In the genomic region with DNA sequence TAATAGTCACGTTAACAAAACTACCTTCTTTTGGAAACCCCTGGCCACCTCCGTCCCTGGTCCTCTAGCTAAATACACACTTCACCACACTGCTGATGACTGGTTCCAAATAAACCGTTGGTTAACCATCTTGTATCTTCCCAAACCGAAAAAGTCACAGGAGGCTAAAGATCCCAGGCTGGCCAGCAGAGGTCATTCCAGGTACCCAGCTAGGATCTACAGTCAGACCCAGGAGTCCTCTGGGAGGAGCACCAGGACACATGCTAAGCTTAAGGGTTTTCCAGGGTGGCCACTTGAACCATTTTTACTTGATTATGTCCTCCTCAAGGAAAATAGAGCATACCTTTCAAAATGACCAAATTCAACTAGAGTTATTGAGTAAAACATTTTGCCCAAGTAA, we compare ENCODE assay signal across 11 cellular contexts.
DNase-seq lines count a peak whose midpoint lies in the region; ATAC-seq and TF ChIP-seq lines count a peak whose summit lies in the region.
"Had no signal": no experiment of that assay in that cellular context is flagged by ENCODE, and none has a peak within 500 bp of the region (broad histone marks: within the 10 kb centered on the region; RNA-seq: fewer than 3 reads in every experiment).

No MANE protein-coding gene starts in this region.

- H3K27me3 ChIP-seq in CD4-positive, alpha-beta T cell (ENCODE audit: control insufficient read depth, insufficient read depth, low read length), result no peaks in the 10 kb centered on the region

- no peak for TF ChIP-seq EP300 in Ishikawa (IDR thresholded peaks at IDR 0.05; ENCODE audit: borderline replicate concordance)

- peak overlapping the region; percentile 99 for H3K27ac Mint-ChIP-seq in CD4-positive, alpha-beta T cell
- H3K27ac Mint-ChIP-seq in naive B cell, result peak overlapping the region; percentile 93 to 97 (median 96)
- H3K27ac Mint-ChIP-seq: nephron progenitor cell had no signal

- H3K9me3 ChIP-seq in CD4-positive, alpha-beta T cell (ENCODE audit: control insufficient read depth, low read length), result no peaks in the 10 kb centered on the region

- H3K27ac ChIP-seq in CD4-positive, alpha-beta T cell (ENCODE audit: low read depth, low read length), result peak overlapping the region; percentile 94

- peak; percentile 60 for TF ChIP-seq RAD21 in Ishikawa (IDR thresholded peaks at IDR 0.05; ENCODE audit: low read depth)

- H3K4me1 Mint-ChIP-seq in CD4-positive, alpha-beta T cell (ENCODE audit: low read depth), result peaks cover 99% of the 10 kb centered on the region
- peaks cover 77 to 87% (median 82%) of the 10 kb centered on the region in 3 donors for H3K4me1 Mint-ChIP-seq in naive B cell
- H3K4me1 Mint-ChIP-seq: nephron progenitor cell had no signal

- TF ChIP-seq CTCF in CD4-positive, alpha-beta T cell (IDR thresholded peaks at IDR 0.05), result no peak
- TF ChIP-seq CTCF in astrocyte of the spinal cord (IDR thresholded peaks at IDR 0.05; ENCODE audit: low read depth, low read length), result peak; percentile 13

- no peak for DNase-seq in CD4-positive, alpha-beta T cell
- DNase-seq in astrocyte of the spinal cord (ENCODE audit: low read depth, low spot score), result no peak
- no peak for DNase-seq in naive B cell
- no peak for DNase-seq in stimulated activated naive CD4-positive, alpha-beta T cell treated with Interleukin-2 at 50 U/mL for 16 hours (lab: John Stamatoyannopoulos, UW)
- DNase-seq in AML-193 (lab: John Stamatoyannopoulos, UW), result no peak
- DNase-seq in NCI-H69 (lab: John Stamatoyannopoulos, UW), result no peak
- DNase-seq: anterior cingulate cortex, NCI-H2107, nephron progenitor cell had no signal

- POLR2A ChIA-PET in CD4-positive, alpha-beta T cell (lab: Charles Lee), result interaction anchor here (1.2 to 17.8 kb wide), 12 partner anchors 8 to 196 kb away, joined by 3 to 611 read pairs (median 5); no protein-coding TSS in a partner anchor

- peaks cover 99% of the 10 kb centered on the region for H3K36me3 Mint-ChIP-seq in CD4-positive, alpha-beta T cell (ENCODE audit: low read depth)
- H3K36me3 Mint-ChIP-seq in naive B cell, result peaks cover 64 to 71% of the 10 kb centered on the region in 2 donors

- in situ Hi-C loops in astrocyte of the spinal cord (cut with HindIII; ENCODE audit: low sequenced_read_pairs), result no loop called here

- no peaks in the 10 kb centered on the region for H3K9me3 Mint-ChIP-seq in CD4-positive, alpha-beta T cell
- H3K9me3 Mint-ChIP-seq in naive B cell, result no peaks in the 10 kb centered on the region
- H3K9me3 Mint-ChIP-seq: nephron progenitor cell had no signal

- H3K4me3 Mint-ChIP-seq in CD4-positive, alpha-beta T cell, result peak overlapping the region; percentile 76
- peak overlapping the region in 6 of 8 donors; percentile 48 to 84 (median 64) for H3K4me3 Mint-ChIP-seq in naive B cell
- H3K4me3 Mint-ChIP-seq: nephron progenitor cell had no signal

- H3K4me3 ChIP-seq in astrocyte of the spinal cord (ENCODE audit: low read depth, low read length), result no peak overlapping the region

- intact Hi-C loops in CD4-positive, alpha-beta T cell (cut with DNase I, micrococcal nuclease), result no loop called here

- no peak for ATAC-seq in CD4-positive, alpha-beta T cell (ENCODE audit: poor library complexity)
- ATAC-seq in naive B cell (ENCODE audit: low read depth in 2 of 2), result no peak
- ATAC-seq in HG03097 (IDR thresholded peaks at IDR 0.05; ENCODE audit: low FRiP score, unreplicated experiment), result no peak

- H3K27me3 Mint-ChIP-seq in CD4-positive, alpha-beta T cell, result no peaks in the 10 kb centered on the region
- no peaks in the 10 kb centered on the region for H3K27me3 Mint-ChIP-seq in naive B cell

- CTCF ChIA-PET in CD4-positive, alpha-beta T cell (lab: Charles Lee), result interaction anchor here (0.6 to 2.4 kb wide), 9 partner anchors 9 to 182 kb away, joined by 3 to 13 read pairs (median 4); no protein-coding TSS in a partner anchor

TF ChIP-seq in Ishikawa, 13 proteins besides CTCF, POLR2A, EP300 and RAD21:
- TF ChIP-seq TCF12 (IDR thresholded peaks at IDR 0.05; ENCODE audit: low read depth) (no peak), CEBPB (IDR thresholded peaks at IDR 0.05) (no peak), EGR1 (IDR thresholded peaks at IDR 0.05) (no peak), REST (IDR thresholded peaks at IDR 0.05; ENCODE audit: low read depth) (no peak), TEAD4 (IDR thresholded peaks at IDR 0.05) (no peak), MAX (IDR thresholded peaks at IDR 0.05) (no peak), ZBTB7A (IDR thresholded peaks at IDR 0.05; ENCODE audit: low read depth) (no peak)
- TF ChIP-seq, protein P1, sequence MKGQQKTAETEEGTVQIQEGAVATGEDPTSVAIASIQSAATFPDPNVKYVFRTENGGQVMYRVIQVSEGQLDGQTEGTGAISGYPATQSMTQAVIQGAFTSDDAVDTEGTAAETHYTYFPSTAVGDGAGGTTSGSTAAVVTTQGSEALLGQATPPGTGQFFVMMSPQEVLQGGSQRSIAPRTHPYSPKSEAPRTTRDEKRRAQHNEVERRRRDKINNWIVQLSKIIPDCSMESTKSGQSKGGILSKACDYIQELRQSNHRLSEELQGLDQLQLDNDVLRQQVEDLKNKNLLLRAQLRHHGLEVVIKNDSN (IDR thresholded peaks at IDR 0.05), result no peak
TF ChIP-seq in Ishikawa: peak in this region for 0.
